In genomic region chr3:179347383-179348194, GRCh38 we compare ENCODE assay signal across 8 cellular contexts. TPM values are rescaled to one million over a fixed set of nuclear protein-coding genes. Genes with fewer than 3 reads are reported as not detected.
DNase-seq lines count a peak whose midpoint lies in the region; ATAC-seq and TF ChIP-seq lines count a peak whose summit lies in the region.

MFN1 (plus strand) TSS chr3:179347709; CDS start chr3:179348852, 1,143 bp downstream.

- no peaks in the 10 kb centered on the region for H3K27me3 Mint-ChIP-seq in T-helper 1 cell treated with Interleukin-12 subunit alpha and Interleukin-12 subunit beta and Interleukin-4 antibody, amounts not matched to agents 30 μg/mL and 1 μg/mL, for 36 hours (ENCODE audit: low read depth)

- peaks cover 6% of the 10 kb centered on the region for H3K4me1 ChIP-seq in upper lobe of right lung

- DNase-seq in GM13977 (ENCODE audit: low spot score), result peak; percentile 92
- peak; percentile 95 for DNase-seq in NCI-H1694 (lab: John Stamatoyannopoulos, UW)
- peak; percentile 78 for DNase-seq in amniotic stem cell (lab: John Stamatoyannopoulos, UW)
- peak; percentile 96 for DNase-seq in left cardiac atrium
- DNase-seq in posterior vena cava (ENCODE audit: low spot score), result peak; percentile 99
- peak; percentile 95 for DNase-seq in upper lobe of right lung

- intact Hi-C loops in left cardiac atrium (cut with DNase I), result no loop called here
- intact Hi-C loops in posterior vena cava (cut with DNase I), result no loop called here
- intact Hi-C loops in upper lobe of right lung (cut with DNase I), result no loop called here

- peak within 1 kb of the TSS; percentile 86 for H3K27ac ChIP-seq in upper lobe of right lung

- H3K36me3 Mint-ChIP-seq in T-helper 1 cell treated with Interleukin-12 subunit alpha and Interleukin-12 subunit beta and Interleukin-4 antibody, amounts not matched to agents 30 μg/mL and 1 μg/mL, for 36 hours (ENCODE audit: low read depth), result peaks cover 13% of the 10 kb centered on the region

- H3K27ac Mint-ChIP-seq in T-helper 1 cell treated with Interleukin-12 subunit alpha and Interleukin-12 subunit beta and Interleukin-4 antibody, amounts not matched to agents 30 μg/mL and 1 μg/mL, for 36 hours, result peak within 1 kb of the TSS; percentile 94

- ATAC-seq in HG02884 (IDR thresholded peaks at IDR 0.05; ENCODE audit: unreplicated experiment), result peak; percentile 86
- ATAC-seq in left cardiac atrium, result peak; percentile 99
- peak; percentile 99 for ATAC-seq in upper lobe of right lung

- peak within 1 kb of the TSS; percentile 73 for H3K4me3 ChIP-seq in upper lobe of right lung

- no peak for TF ChIP-seq CTCF in GM13977 (IDR thresholded peaks at IDR 0.05; ENCODE audit: extremely low read depth, insufficient read depth, missing control alignments)
- TF ChIP-seq CTCF in upper lobe of right lung (IDR thresholded peaks at IDR 0.05), result no peak

- peak within 1 kb of the TSS; percentile 98 for H3K4me3 Mint-ChIP-seq in T-helper 1 cell treated with Interleukin-12 subunit alpha and Interleukin-12 subunit beta and Interleukin-4 antibody, amounts not matched to agents 30 μg/mL and 1 μg/mL, for 36 hours

- in situ Hi-C loops in GM13977 (cut with MboI; ENCODE audit: low pct_unique_long_range_greater_than_20kb, low sequenced_read_pairs, unreplicated experiment), result no loop called here

- H3K27me3 ChIP-seq in upper lobe of right lung, result no peaks in the 10 kb centered on the region

- H3K9me3 ChIP-seq in upper lobe of right lung, result no peaks in the 10 kb centered on the region

- peaks cover 20% of the 10 kb centered on the region for H3K4me1 Mint-ChIP-seq in T-helper 1 cell treated with Interleukin-12 subunit alpha and Interleukin-12 subunit beta and Interleukin-4 antibody, amounts not matched to agents 30 μg/mL and 1 μg/mL, for 36 hours (ENCODE audit: low read depth)

- no peaks in the 10 kb centered on the region for H3K9me3 Mint-ChIP-seq in T-helper 1 cell treated with Interleukin-12 subunit alpha and Interleukin-12 subunit beta and Interleukin-4 antibody, amounts not matched to agents 30 μg/mL and 1 μg/mL, for 36 hours

- H3K36me3 ChIP-seq in upper lobe of right lung, result peaks cover 24% of the 10 kb centered on the region

RNA-seq across cellular contexts. Expression of gene MFN1, which starts in this region (rescaled TPM):
- total RNA-seq in left cardiac atrium (10 to 100 TPM; 68.4 to 86.1 TPM), posterior vena cava (10 to 100 TPM; 45.1 to 51.2 TPM), upper lobe of right lung (48.3 TPM)

Comparison
In these comparisons a context has a peak if more than half of its experiments do, and no peak if none do; other contexts are left out.
1. Peak in every context shown above with its lines: DNase-seq, ATAC-seq, H3K4me3 ChIP-seq and H3K27ac ChIP-seq.